Comparison of ENCODE assay signal across 8 cellular contexts in genomic region chr17:34579979-34580684, GRCh38. TPM values are rescaled to one million over a fixed set of nuclear protein-coding genes. Genes with fewer than 3 reads are reported as not detected.
DNase-seq lines count a peak whose midpoint lies in the region; ATAC-seq and TF ChIP-seq lines count a peak whose summit lies in the region.

No MANE protein-coding gene starts in this region.

- WGBS in aorta, 2 donors = 1% methylated on average over 52 of the region's 52 CpGs

- H3K4me1 ChIP-seq in BLaER1 (peaks cover 23% of the 10 kb centered on the region), colonic mucosa (no peaks in the 10 kb centered on the region), aorta (ENCODE audit: control insufficient read depth in 1 of 2, insufficient read depth in 2 of 2, low read length in 2 of 2) (no peaks in the 10 kb centered on the region)

- peak overlapping the region; percentile 97 for H3K4me2 ChIP-seq in BLaER1

- H3K4me3 ChIP-seq in BLaER1 (peak overlapping the region; percentile 68), colonic mucosa (peak overlapping the region; percentile 34), aorta (ENCODE audit: low read length in 2 of 2) (peak overlapping the region; percentile 7 to 48)

- ATAC-seq in aorta (ENCODE audit: low FRiP score) (peak; percentile 58), HG03097 (IDR thresholded peaks at IDR 0.05; ENCODE audit: low FRiP score, unreplicated experiment) (no peak), GM18867 (IDR thresholded peaks at IDR 0.05; ENCODE audit: unreplicated experiment) (no peak)

- no peaks in the 10 kb centered on the region for H3K36me3 ChIP-seq in BLaER1
- no peaks in the 10 kb centered on the region for H3K36me3 ChIP-seq in colonic mucosa
- H3K36me3 ChIP-seq in aorta (ENCODE audit: control insufficient read depth in 1 of 2, insufficient read depth in 2 of 2, low read length in 1 of 2) = no peaks in the 10 kb centered on the region

- DNase-seq in NCI-H1105 (lab: John Stamatoyannopoulos, UW) (peak; percentile 15), colonic mucosa (no peak), midbrain (lab: John Stamatoyannopoulos, UW) (peak; percentile 56), aorta (peak in 1 of 2 donors; percentile 82)
- no peak for DNase-seq in stimulated activated CD4-positive, alpha-beta T cell treated with anti-CD3 and anti-CD28 coated beads, Interleukin-12 subunit alpha, Interleukin-12 subunit beta, amount 100 ng/mL, for 4 hours

- intact Hi-C loops in colonic mucosa (cut with DNase I) = no loop called here
- intact Hi-C loops in aorta (cut with DNase I) = no loop called here

- TF ChIP-seq CTCF in colonic mucosa (IDR thresholded peaks at IDR 0.05) = no peak

- H3K27me3 ChIP-seq in BLaER1 (peaks cover 93% of the 10 kb centered on the region), colonic mucosa (peaks cover 60% of the 10 kb centered on the region), aorta (ENCODE audit: control insufficient read depth in 1 of 2, insufficient read depth in 2 of 2, low read length in 1 of 2) (no peaks in the 10 kb centered on the region)

- H3K9ac ChIP-seq in BLaER1 (0 out of 2 replicates have a peak overlapping the region, but pooled peaks have one; percentile 38), colonic mucosa (ENCODE audit: low read depth in 2 of 2, low read length in 2 of 2) (no peak overlapping the region)

- H3K9me3 ChIP-seq in BLaER1 (no peaks in the 10 kb centered on the region), colonic mucosa (no peaks in the 10 kb centered on the region), aorta (ENCODE audit: control insufficient read depth, low read length) (no peaks in the 10 kb centered on the region)

- H3K27ac ChIP-seq in BLaER1 = no peak overlapping the region
- H3K27ac ChIP-seq in colonic mucosa = no peak overlapping the region
- no peak overlapping the region for H3K27ac ChIP-seq in aorta (ENCODE audit: low read depth in 1 of 2, low read length in 2 of 2)

- H4K20me1 ChIP-seq in BLaER1 = peaks cover 74% of the 10 kb centered on the region

RNA-seq across cellular contexts. Expression of gene TMEM132E, which starts 0.8 kb away (rescaled TPM):
- total RNA-seq in colonic mucosa = under 1 TPM; 0.10 to 0.11 TPM
- under 1 TPM; 0.29 to 0.36 TPM for total RNA-seq in aorta
- under 1 TPM; 0.15 to 0.25 TPM for polyA plus RNA-seq in aorta

Comparison
In these comparisons a context has a peak if more than half of its experiments do, and no peak if none do; other contexts are left out.
1. DNase-seq: peak in NCI-H1105 (single experiment) and midbrain (single experiment); none in colonic mucosa (single experiment) and stimulated activated CD4-positive, alpha-beta T cell treated with anti-CD3 and anti-CD28 coated beads, Interleukin-12 subunit alpha, Interleukin-12 subunit beta, amount 100 ng/mL, for 4 hours (single experiment).
2. Peak in every context shown above with its lines, with median percentiles within 50 percentile points of each other: H3K4me3 ChIP-seq.